Comparison of ENCODE assay signal across 27 cellular contexts in the genomic region with DNA sequence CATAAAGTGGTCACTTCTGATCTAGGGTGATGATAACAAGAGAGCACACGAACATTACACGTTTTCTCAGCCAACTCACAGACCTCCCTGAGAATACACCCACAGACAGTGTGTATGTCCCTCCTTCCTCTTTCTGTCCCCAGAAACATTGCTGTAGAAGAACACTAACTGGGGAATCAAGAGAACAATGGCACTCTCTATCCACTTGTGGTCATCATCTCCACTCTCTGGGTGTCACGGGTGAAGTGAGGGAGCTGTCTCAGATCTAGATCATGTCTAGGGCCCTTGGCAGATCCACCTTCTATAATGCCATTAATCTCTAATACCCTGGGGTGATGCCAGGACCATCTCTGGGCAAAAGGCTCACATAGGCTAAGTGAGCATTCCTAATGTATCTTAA.
"Had no signal": no experiment of that assay in that cellular context is flagged by ENCODE, and none has a peak within 500 bp of the region (broad histone marks: within the 10 kb centered on the region; RNA-seq: fewer than 3 reads in every experiment).

No MANE protein-coding gene starts in this region.

- DNase-seq: activated CD4-positive, alpha-beta memory T cell treated with anti-CD3 and anti-CD28 coated beads for 36 hours; activated CD4-positive, alpha-beta T cell treated with anti-CD3 and anti-CD28 coated beads for 36 hours; activated CD4-positive, alpha-beta T cell treated with anti-CD3 and anti-CD28 coated beads, Interleukin-2, amount 10 ng/mL, durations not matched to agents 24 days and 14 days; activated CD4-positive, CD25-positive, alpha-beta regulatory T cell; activated CD4-positive, CD25-positive, alpha-beta regulatory T cell treated with anti-CD3 and anti-CD28 coated beads, Interleukin-2, amount 50 U/mL, for 72 hours; activated CD8-positive, alpha-beta memory T cell treated with anti-CD3 and anti-CD28 coated beads, Interleukin-2, amount 10 ng/mL, durations not matched to agents 7 days and 5 days; activated CD8-positive, alpha-beta memory T cell treated with anti-CD3 and anti-CD28 coated beads, Interleukin-2, amount 50 U/mL, for 4 hours; activated CD8-positive, alpha-beta T cell treated with anti-CD3 and anti-CD28 coated beads, Interleukin-2, amount 10 ng/mL, durations not matched to agents 7 days and 5 days; activated gamma-delta T cell; activated naive CD4-positive, alpha-beta T cell; activated naive CD4-positive, alpha-beta T cell treated with anti-CD3 and anti-CD28 coated beads, Interleukin-2, amount 10 ng/mL, durations not matched to agents 7 days and 5 days; activated naive CD8-positive, alpha-beta T cell treated with anti-CD3 and anti-CD28 coated beads, Interleukin-2, amount 10 ng/mL, durations not matched to agents 7 days and 5 days; activated T-cell treated with anti-CD3 and anti-CD28 coated beads, Interleukin-2, amount 50 U/mL, for 1 hour; activated T-cell treated with anti-CD3 and anti-CD28 coated beads, Interleukin-2, amount 50 U/mL, for 48 hours; central memory CD4-positive, alpha-beta T cell; cerebellar nuclear complex; colonic mucosa; effector memory CD4-positive, alpha-beta T cell; endodermal cell; foreskin fibroblast; T-helper 2 cell had no signal

- H3K27me3 ChIP-seq: ascending aorta, breast epithelium, cardiac muscle cell, colonic mucosa had no signal

- ATAC-seq: activated CD4-positive, alpha-beta T cell treated with anti-CD3 and anti-CD28 coated beads for 36 hours; activated CD8-positive, alpha-beta memory T cell treated with anti-CD3 and anti-CD28 coated beads, Interleukin-2, amount 10 ng/mL, durations not matched to agents 7 days and 5 days; activated CD8-positive, alpha-beta T cell treated with anti-CD3 and anti-CD28 coated beads, Interleukin-2, amount 10 ng/mL, durations not matched to agents 7 days and 5 days; activated naive CD4-positive, alpha-beta T cell treated with anti-CD3 and anti-CD28 coated beads, Interleukin-2, amount 50 U/mL, for 72 hours; esophagus mucosa had no signal

- FAIRE-seq: frontal cortex had no signal

- H3K4me3 ChIP-seq: ascending aorta, breast epithelium, cardiac muscle cell, colonic mucosa had no signal

- H3K27ac ChIP-seq: ascending aorta, breast epithelium, cardiac muscle cell, colonic mucosa had no signal
